1 cellular context compared by ENCODE assay signal in genomic region chr14:42011221-42011620, GRCh38.
TF ChIP-seq lines count a peak whose summit lies in the region.

No MANE protein-coding gene starts in this region.

TF ChIP-seq in GM12878, 131 proteins besides CTCF, POLR2A, EP300 and RAD21 (continued from another document):
- peak; percentile 74 for TF ChIP-seq RELB (IDR thresholded peaks at IDR 0.05; ENCODE audit: low read depth)
- TF ChIP-seq ESRRA (IDR thresholded peaks at IDR 0.05; ENCODE audit: low read length) = no peak
- no peak for TF ChIP-seq PML (IDR thresholded peaks at IDR 0.05; ENCODE audit: low read length)
- TF ChIP-seq JUNB (IDR thresholded peaks at IDR 0.05) = peak; percentile 60; the same call in 1 of the 2 replicates
- peak; percentile 68 for TF ChIP-seq MEF2B (IDR thresholded peaks at IDR 0.05; ENCODE audit: partially characterized antibody, poor library complexity, severe bottlenecking)
- TF ChIP-seq MTA3 (IDR thresholded peaks at IDR 0.05; ENCODE audit: borderline replicate concordance, low read length) = no peak
- no peak for TF ChIP-seq CUX1 (IDR thresholded peaks at IDR 0.05; ENCODE audit: insufficient replicate concordance, low read depth, low read length)
- TF ChIP-seq TCF7 (IDR thresholded peaks at IDR 0.05; ENCODE audit: borderline replicate concordance) = no peak
- TF ChIP-seq ZZZ3 (IDR thresholded peaks at IDR 0.05; ENCODE audit: control insufficient read depth, insufficient read length, low read depth) = no peak
- no peak for TF ChIP-seq BACH1 (IDR thresholded peaks at IDR 0.05; ENCODE audit: borderline replicate concordance)
- TF ChIP-seq NBN (IDR thresholded peaks at IDR 0.05) = 0 out of 2 replicates have a peak, but pooled peaks have one; percentile 17
- no peak for TF ChIP-seq ASH2L (IDR thresholded peaks at IDR 0.05; ENCODE audit: borderline replicate concordance, low read depth)
- TF ChIP-seq IKZF2 (IDR thresholded peaks at IDR 0.05) = no peak
- no peak for TF ChIP-seq TBL1XR1 (IDR thresholded peaks at IDR 0.05; ENCODE audit: low read depth, low read length)
- TF ChIP-seq, protein P1, sequence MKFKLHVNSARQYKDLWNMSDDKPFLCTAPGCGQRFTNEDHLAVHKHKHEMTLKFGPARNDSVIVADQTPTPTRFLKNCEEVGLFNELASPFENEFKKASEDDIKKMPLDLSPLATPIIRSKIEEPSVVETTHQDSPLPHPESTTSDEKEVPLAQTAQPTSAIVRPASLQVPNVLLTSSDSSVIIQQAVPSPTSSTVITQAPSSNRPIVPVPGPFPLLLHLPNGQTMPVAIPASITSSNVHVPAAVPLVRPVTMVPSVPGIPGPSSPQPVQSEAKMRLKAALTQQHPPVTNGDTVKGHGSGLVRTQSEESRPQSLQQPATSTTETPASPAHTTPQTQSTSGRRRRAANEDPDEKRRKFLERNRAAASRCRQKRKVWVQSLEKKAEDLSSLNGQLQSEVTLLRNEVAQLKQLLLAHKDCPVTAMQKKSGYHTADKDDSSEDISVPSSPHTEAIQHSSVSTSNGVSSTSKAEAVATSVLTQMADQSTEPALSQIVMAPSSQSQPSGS (IDR thresholded peaks at IDR 0.05; ENCODE audit: low read length) = peak; percentile 57; the same call in 1 of the 2 replicates
- peak; percentile 55; the same call in 1 of the 2 replicates for TF ChIP-seq SPI1 (IDR thresholded peaks at IDR 0.05; ENCODE audit: borderline replicate concordance, insufficient read depth, low read depth, low read length)
- TF ChIP-seq BCL11A (IDR thresholded peaks at IDR 0.05; ENCODE audit: low read depth, low read length) = peak; percentile 53; the same call in 1 of the 2 replicates
- TF ChIP-seq MYC (IDR thresholded peaks at IDR 0.05; ENCODE audit: insufficient read depth, insufficient read length, insufficient replicate concordance, low read length, severe bottlenecking) = no peak
- TF ChIP-seq IKZF1 (conservative IDR thresholded peaks at IDR 0.05) = no peak
- TF ChIP-seq TCF12 (IDR thresholded peaks at IDR 0.05; ENCODE audit: low read depth, low read length) = no peak
- no peak for TF ChIP-seq CBFB (IDR thresholded peaks at IDR 0.05; ENCODE audit: low read depth)
- no peak for TF ChIP-seq SMAD1 (IDR thresholded peaks at IDR 0.05; ENCODE audit: low read depth, partially characterized antibody)
- TF ChIP-seq PKNOX1 (IDR thresholded peaks at IDR 0.05) = peak; percentile 15; the same call in 1 of the 2 replicates
- TF ChIP-seq, protein P2, sequence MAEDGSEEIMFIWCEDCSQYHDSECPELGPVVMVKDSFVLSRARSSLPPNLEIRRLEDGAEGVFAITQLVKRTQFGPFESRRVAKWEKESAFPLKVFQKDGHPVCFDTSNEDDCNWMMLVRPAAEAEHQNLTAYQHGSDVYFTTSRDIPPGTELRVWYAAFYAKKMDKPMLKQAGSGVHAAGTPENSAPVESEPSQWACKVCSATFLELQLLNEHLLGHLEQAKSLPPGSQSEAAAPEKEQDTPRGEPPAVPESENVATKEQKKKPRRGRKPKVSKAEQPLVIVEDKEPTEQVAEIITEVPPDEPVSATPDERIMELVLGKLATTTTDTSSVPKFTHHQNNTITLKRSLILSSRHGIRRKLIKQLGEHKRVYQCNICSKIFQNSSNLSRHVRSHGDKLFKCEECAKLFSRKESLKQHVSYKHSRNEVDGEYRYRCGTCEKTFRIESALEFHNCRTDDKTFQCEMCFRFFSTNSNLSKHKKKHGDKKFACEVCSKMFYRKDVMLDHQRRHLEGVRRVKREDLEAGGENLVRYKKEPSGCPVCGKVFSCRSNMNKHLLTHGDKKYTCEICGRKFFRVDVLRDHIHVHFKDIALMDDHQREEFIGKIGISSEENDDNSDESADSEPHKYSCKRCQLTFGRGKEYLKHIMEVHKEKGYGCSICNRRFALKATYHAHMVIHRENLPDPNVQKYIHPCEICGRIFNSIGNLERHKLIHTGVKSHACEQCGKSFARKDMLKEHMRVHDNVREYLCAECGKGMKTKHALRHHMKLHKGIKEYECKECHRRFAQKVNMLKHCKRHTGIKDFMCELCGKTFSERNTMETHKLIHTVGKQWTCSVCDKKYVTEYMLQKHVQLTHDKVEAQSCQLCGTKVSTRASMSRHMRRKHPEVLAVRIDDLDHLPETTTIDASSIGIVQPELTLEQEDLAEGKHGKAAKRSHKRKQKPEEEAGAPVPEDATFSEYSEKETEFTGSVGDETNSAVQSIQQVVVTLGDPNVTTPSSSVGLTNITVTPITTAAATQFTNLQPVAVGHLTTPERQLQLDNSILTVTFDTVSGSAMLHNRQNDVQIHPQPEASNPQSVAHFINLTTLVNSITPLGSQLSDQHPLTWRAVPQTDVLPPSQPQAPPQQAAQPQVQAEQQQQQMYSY (CRISPR knock-in tag; IDR thresholded peaks at IDR 0.05) = no peak
- peak; percentile 75 for TF ChIP-seq ATF7 (IDR thresholded peaks at IDR 0.05; ENCODE audit: low read depth)
- TF ChIP-seq STAT1 (conservative IDR thresholded peaks at IDR 0.05) = no peak
- peak; percentile 90 for TF ChIP-seq MTA2 (IDR thresholded peaks at IDR 0.05; ENCODE audit: low read depth)
- peak; percentile 35; the same call in 1 of the 2 replicates for TF ChIP-seq ZNF217 (IDR thresholded peaks at IDR 0.05)
- TF ChIP-seq SRF (IDR thresholded peaks at IDR 0.05; ENCODE audit: low read depth in 2 of 2, low read length in 2 of 2) = no peak
- TF ChIP-seq, protein P3, sequence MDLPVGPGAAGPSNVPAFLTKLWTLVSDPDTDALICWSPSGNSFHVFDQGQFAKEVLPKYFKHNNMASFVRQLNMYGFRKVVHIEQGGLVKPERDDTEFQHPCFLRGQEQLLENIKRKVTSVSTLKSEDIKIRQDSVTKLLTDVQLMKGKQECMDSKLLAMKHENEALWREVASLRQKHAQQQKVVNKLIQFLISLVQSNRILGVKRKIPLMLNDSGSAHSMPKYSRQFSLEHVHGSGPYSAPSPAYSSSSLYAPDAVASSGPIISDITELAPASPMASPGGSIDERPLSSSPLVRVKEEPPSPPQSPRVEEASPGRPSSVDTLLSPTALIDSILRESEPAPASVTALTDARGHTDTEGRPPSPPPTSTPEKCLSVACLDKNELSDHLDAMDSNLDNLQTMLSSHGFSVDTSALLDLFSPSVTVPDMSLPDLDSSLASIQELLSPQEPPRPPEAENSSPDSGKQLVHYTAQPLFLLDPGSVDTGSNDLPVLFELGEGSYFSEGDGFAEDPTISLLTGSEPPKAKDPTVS (IDR thresholded peaks at IDR 0.05; ENCODE audit: low read depth, low read length) = no peak
- TF ChIP-seq ETV6 (conservative IDR thresholded peaks at IDR 0.05 in 1 of 2, IDR thresholded peaks at IDR 0.05 in 1 of 2; ENCODE audit: borderline replicate concordance in 1 of 2, low read depth in 1 of 2) = no peak
- TF ChIP-seq NFIC (IDR thresholded peaks at IDR 0.05; ENCODE audit: low read depth, low read length) = peak; percentile 59; the same call in 1 of the 2 replicates
- TF ChIP-seq RB1 (IDR thresholded peaks at IDR 0.05; ENCODE audit: borderline replicate concordance) = no peak
- no peak for TF ChIP-seq BHLHE40 (IDR thresholded peaks at IDR 0.05; ENCODE audit: borderline replicate concordance in 1 of 2, low read depth in 2 of 2, low read length in 1 of 2)
